ENCODE assay signal across 25 cellular contexts in the genomic region with DNA sequence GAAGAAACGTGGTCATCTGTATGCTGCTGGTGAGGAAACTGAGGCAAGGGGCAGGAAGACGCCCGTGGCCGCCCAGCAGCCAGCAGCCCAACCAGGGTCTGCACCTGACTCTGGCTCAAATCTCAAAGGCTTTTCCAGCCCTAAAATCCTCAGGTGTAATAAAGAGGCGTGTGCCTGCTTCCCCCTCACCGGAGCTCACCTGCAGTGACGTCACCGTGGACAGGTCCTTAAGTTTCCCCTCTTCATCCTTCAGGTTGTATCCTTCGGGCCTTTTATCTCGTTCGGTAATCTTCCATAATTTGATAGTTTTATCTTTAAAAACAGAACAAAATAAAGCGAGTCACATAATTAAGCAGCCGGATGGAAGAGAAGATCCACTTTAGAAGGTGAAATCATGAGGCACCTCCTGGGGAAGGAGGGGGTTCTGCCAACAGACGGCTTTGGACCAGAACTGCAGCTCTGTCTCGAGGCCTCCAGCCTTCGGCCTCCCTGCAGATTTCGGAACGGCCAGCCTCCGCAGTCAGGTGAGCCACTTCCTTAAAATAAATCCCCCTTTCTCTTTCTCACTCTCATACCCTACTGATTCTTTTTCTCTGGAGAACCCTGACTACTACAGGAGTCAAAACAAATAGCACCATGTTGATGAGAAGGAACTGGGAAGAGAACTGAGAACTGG.
DNase-seq lines count a peak whose midpoint lies in the region; ATAC-seq and TF ChIP-seq lines count a peak whose summit lies in the region.
"Had no signal": no experiment of that assay in that cellular context is flagged by ENCODE, and none has a peak within 500 bp of the region (broad histone marks: within the 10 kb centered on the region; RNA-seq: fewer than 3 reads in every experiment).

No MANE protein-coding gene starts in this region.

- ATAC-seq in Right ventricle myocardium inferior (no peak), psoas muscle (no peak), gastrocnemius medialis (no peak)
- ATAC-seq: A549, GM12878 had no signal

- no peaks in the 10 kb centered on the region for H3K79me2 ChIP-seq in neural progenitor cell (ENCODE audit: low read depth)

- H3K4me3 ChIP-seq in neural progenitor cell (no peak overlapping the region), spleen (no peak overlapping the region), adrenal gland (no peak overlapping the region), psoas muscle (no peak overlapping the region), gastrocnemius medialis (no peak overlapping the region)
- H3K4me3 ChIP-seq: A549; BLaER1 treated with 17β-estradiol and CSF1 and Interleukin-3, amounts not matched to agents 10 nM and 100 nM; GM12878 had no signal

- 81 to 92% (median 85%) methylated on average over 19 of the region's 19 CpGs for WGBS in spleen, 5 donors
- 72 to 82% (median 79%) methylated on average over 19 of the region's 19 CpGs for WGBS in adrenal gland, 4 donors
- 84 to 86% (median 84%) methylated on average over 19 of the region's 19 CpGs for WGBS in psoas muscle, 3 donors

- H3K9me3 ChIP-seq in neural progenitor cell (ENCODE audit: low read depth) (no peaks in the 10 kb centered on the region), spleen (no peaks in the 10 kb centered on the region), adrenal gland (replicated peaks in 1 of 3) (no peaks in the 10 kb centered on the region), psoas muscle (no peaks in the 10 kb centered on the region), gastrocnemius medialis (no peaks in the 10 kb centered on the region)
- H3K9me3 ChIP-seq: A549; BE2C; BLaER1 treated with 17β-estradiol and CSF1 and Interleukin-3, amounts not matched to agents 10 nM and 100 nM had no signal

- peaks cover 26% of the 10 kb centered on the region for H3K4me1 ChIP-seq in neural progenitor cell
- peaks cover 0 to 15% (median 0%) of the 10 kb centered on the region in 6 donors for H3K4me1 ChIP-seq in spleen
- no peaks in the 10 kb centered on the region for H3K4me1 ChIP-seq in adrenal gland (replicated peaks in 1 of 2)
- H3K4me1 ChIP-seq in psoas muscle = no peaks in the 10 kb centered on the region
- H3K4me1 ChIP-seq in gastrocnemius medialis = no peaks in the 10 kb centered on the region
- H3K4me1 ChIP-seq: A549; BE2C; BLaER1 treated with 17β-estradiol and CSF1 and Interleukin-3, amounts not matched to agents 10 nM and 100 nM had no signal

- H3K27me3 Mint-ChIP-seq in neural progenitor cell (ENCODE audit: insufficient read depth, low read depth) = peaks cover 17% of the 10 kb centered on the region

- H2AFZ ChIP-seq in neural progenitor cell (replicated peaks) = no peak overlapping the region

- intact Hi-C loops in Right ventricle myocardium inferior (cut with DNase I) (no loop called here), cardiac septum (cut with DNase I) (no loop called here), spleen (cut with DNase I; ENCODE audit: low total_unique reads) (no loop called here), adrenal gland (cut with DNase I) (no loop called here), psoas muscle (cut with DNase I) (no loop called here), gastrocnemius medialis (cut with DNase I; ENCODE audit: low total_unique reads) (no loop called here)

- no peaks in the 10 kb centered on the region for H4K20me1 ChIP-seq in neural progenitor cell (ENCODE audit: low read depth)

- no peak for TF ChIP-seq CTCF in neural progenitor cell (IDR thresholded peaks at IDR 0.05)
- TF ChIP-seq CTCF in spleen (IDR thresholded peaks at IDR 0.05 in 8 of 11, conservative IDR thresholded peaks at IDR 0.05 in 3 of 11) = no peak
- no peak for TF ChIP-seq CTCF in adrenal gland (IDR thresholded peaks at IDR 0.05)
- TF ChIP-seq CTCF in psoas muscle (IDR thresholded peaks at IDR 0.05) = no peak
- no peak for TF ChIP-seq CTCF in gastrocnemius medialis (IDR thresholded peaks at IDR 0.05 in 4 of 5, conservative IDR thresholded peaks at IDR 0.05 in 1 of 5)

- no peak for TF ChIP-seq POLR2A in spleen (IDR thresholded peaks at IDR 0.05)
- TF ChIP-seq POLR2A in adrenal gland (IDR thresholded peaks at IDR 0.05) = no peak
- TF ChIP-seq POLR2A in gastrocnemius medialis (IDR thresholded peaks at IDR 0.05) = no peak

- H3K9me3 Mint-ChIP-seq in neural progenitor cell = no peaks in the 10 kb centered on the region
- H3K9me3 Mint-ChIP-seq: CD14-positive monocyte; CD4-positive, alpha-beta T cell; CD8-positive, alpha-beta memory T cell had no signal

- no peaks in the 10 kb centered on the region for H3K27me3 ChIP-seq in neural progenitor cell
- peaks cover 0 to 45% (median 0%) of the 10 kb centered on the region in 7 donors for H3K27me3 ChIP-seq in spleen (replicated peaks in 1 of 7)
- no peaks in the 10 kb centered on the region for H3K27me3 ChIP-seq in adrenal gland
- peaks cover 0 to 25% (median 2%) of the 10 kb centered on the region in 3 donors for H3K27me3 ChIP-seq in psoas muscle (ENCODE audit: insufficient read depth in 3 of 3, low read length in 2 of 3)
- H3K27me3 ChIP-seq in gastrocnemius medialis = peaks cover 0 to 8% (median 5%) of the 10 kb centered on the region in 3 donors
- H3K27me3 ChIP-seq: BE2C had no signal

- peaks cover 21% of the 10 kb centered on the region for H3K4me1 Mint-ChIP-seq in neural progenitor cell
- H3K4me1 Mint-ChIP-seq: CD14-positive monocyte had no signal

- H3K27ac ChIP-seq in neural progenitor cell = no peak overlapping the region
- H3K27ac ChIP-seq in spleen = no peak overlapping the region
- no peak overlapping the region for H3K27ac ChIP-seq in adrenal gland
- no peak overlapping the region for H3K27ac ChIP-seq in psoas muscle
- H3K27ac ChIP-seq in gastrocnemius medialis = no peak overlapping the region
- H3K27ac ChIP-seq: 22Rv1; A549; BLaER1 treated with 17β-estradiol and CSF1 and Interleukin-3, amounts not matched to agents 10 nM and 100 nM had no signal

- H3K36me3 ChIP-seq in neural progenitor cell (no peaks in the 10 kb centered on the region), spleen (no peaks in the 10 kb centered on the region), adrenal gland (replicated peaks in 1 of 2) (no peaks in the 10 kb centered on the region), psoas muscle (ENCODE audit: insufficient read depth in 1 of 2, low read depth in 1 of 2) (no peaks in the 10 kb centered on the region), gastrocnemius medialis (no peaks in the 10 kb centered on the region)
- H3K36me3 ChIP-seq: BE2C; BLaER1 treated with 17β-estradiol and CSF1 and Interleukin-3, amounts not matched to agents 10 nM and 100 nM had no signal

- in situ Hi-C loops in gastrocnemius medialis (cut with MboI; ENCODE audit: low sequenced_read_pairs in 4 of 4) = no loop called here

- H3F3A ChIP-seq in neural progenitor cell (ENCODE audit: low read depth) = no peaks in the 10 kb centered on the region

- DNase-seq in Right ventricle myocardium inferior (ENCODE audit: missing footprints) (peak; percentile 27), cardiac septum (ENCODE audit: low spot score) (no peak), neural progenitor cell (ENCODE audit: low spot score) (no peak), spleen (peak; percentile 45), adrenal gland (no peak), psoas muscle (no peak), H4 (ENCODE audit: low spot score) (no peak), gastrocnemius medialis (no peak)
- DNase-seq: ACHN; AML-193; BE2C; CD4-positive, alpha-beta T cell; DMS 273 treated with DMSO at 0.1 percent for 48 hours; DMS79; EL; GDM1; GOT3; H7; HCEC 1CT had no signal

- no peak overlapping the region for H3K9ac ChIP-seq in neural progenitor cell
- H3K9ac ChIP-seq: BLaER1 treated with 17β-estradiol and CSF1 and Interleukin-3, amounts not matched to agents 10 nM and 100 nM had no signal

- no peak overlapping the region for H3K4me2 ChIP-seq in neural progenitor cell
- H3K4me2 ChIP-seq: A549; BLaER1 treated with 17β-estradiol and CSF1 and Interleukin-3, amounts not matched to agents 10 nM and 100 nM had no signal

- no peak overlapping the region for H3K4me3 Mint-ChIP-seq in neural progenitor cell
- H3K4me3 Mint-ChIP-seq: CD14-positive monocyte; CD4-positive, alpha-beta T cell; CD8-positive, alpha-beta memory T cell had no signal

- peak overlapping the region; percentile 29 for H3K27ac Mint-ChIP-seq in neural progenitor cell
- H3K27ac Mint-ChIP-seq: CD4-positive, alpha-beta T cell had no signal

- H3K36me3 Mint-ChIP-seq in neural progenitor cell = no peaks in the 10 kb centered on the region
- H3K36me3 Mint-ChIP-seq: CD14-positive monocyte; CD8-positive, alpha-beta memory T cell had no signal

Comparison
In these comparisons a context has a peak if more than half of its experiments do, and no peak if none do; other contexts are left out.
1. DNase-seq: peak in Right ventricle myocardium inferior (single experiment) and spleen (single experiment); none in cardiac septum (single experiment), neural progenitor cell (single experiment), adrenal gland (0 of 7), psoas muscle (0 of 2), H4 (single experiment) and gastrocnemius medialis (0 of 2).